Comparison of ENCODE assay signal across 1 cellular context in the genomic region with DNA sequence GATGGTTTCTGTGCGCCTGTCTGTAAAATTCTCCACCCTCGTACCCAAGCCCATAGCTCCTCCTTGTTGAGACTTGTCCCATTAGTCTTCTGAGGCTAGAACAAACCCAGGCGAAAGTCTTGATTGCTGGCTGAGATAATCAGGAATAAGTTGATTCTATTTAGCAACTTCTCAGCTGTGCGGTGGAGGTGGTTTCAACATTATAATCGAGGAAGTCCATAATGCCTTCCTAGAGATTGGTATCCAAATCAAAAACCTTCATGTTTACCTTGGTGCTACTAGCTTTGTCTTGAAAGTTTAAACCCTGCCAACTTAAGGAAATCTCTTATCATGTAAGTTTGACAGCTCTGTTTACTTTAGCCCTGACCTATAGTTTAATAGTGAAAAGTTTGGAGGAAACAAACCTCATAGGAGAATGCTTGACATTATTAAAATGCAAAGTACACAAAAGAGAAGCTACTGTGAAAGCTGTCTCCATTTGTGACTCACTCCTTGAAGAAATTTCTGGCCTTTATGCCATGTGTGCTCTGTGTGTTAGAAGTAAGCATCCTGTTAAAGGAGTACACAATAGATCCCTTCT.
TF ChIP-seq lines count a peak whose summit lies in the region.

No MANE protein-coding gene starts in this region.

TF ChIP-seq in HEK293, 187 proteins besides CTCF, POLR2A, EP300 and RAD21 (continued from another document):
- TF ChIP-seq, protein P1, sequence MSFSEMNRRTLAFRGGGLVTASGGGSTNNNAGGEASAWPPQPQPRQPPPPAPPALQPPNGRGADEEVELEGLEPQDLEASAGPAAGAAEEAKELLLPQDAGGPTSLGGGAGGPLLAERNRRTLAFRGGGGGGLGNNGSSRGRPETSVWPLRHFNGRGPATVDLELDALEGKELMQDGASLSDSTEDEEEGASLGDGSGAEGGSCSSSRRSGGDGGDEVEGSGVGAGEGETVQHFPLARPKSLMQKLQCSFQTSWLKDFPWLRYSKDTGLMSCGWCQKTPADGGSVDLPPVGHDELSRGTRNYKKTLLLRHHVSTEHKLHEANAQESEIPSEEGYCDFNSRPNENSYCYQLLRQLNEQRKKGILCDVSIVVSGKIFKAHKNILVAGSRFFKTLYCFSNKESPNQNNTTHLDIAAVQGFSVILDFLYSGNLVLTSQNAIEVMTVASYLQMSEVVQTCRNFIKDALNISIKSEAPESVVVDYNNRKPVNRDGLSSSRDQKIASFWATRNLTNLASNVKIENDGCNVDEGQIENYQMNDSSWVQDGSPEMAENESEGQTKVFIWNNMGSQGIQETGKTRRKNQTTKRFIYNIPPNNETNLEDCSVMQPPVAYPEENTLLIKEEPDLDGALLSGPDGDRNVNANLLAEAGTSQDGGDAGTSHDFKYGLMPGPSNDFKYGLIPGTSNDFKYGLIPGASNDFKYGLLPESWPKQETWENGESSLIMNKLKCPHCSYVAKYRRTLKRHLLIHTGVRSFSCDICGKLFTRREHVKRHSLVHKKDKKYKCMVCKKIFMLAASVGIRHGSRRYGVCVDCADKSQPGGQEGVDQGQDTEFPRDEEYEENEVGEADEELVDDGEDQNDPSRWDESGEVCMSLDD (tag by site-specific recombination; IDR thresholded peaks at IDR 0.05), result no peak
- no peak for TF ChIP-seq ZNF37A (tag by site-specific recombination; IDR thresholded peaks at IDR 0.05)
- TF ChIP-seq ZNF394 (tag by site-specific recombination; IDR thresholded peaks at IDR 0.05; ENCODE audit: borderline replicate concordance), result no peak
- no peak for TF ChIP-seq ZNF623 (tag by site-specific recombination; IDR thresholded peaks at IDR 0.05)
- TF ChIP-seq, protein P2, sequence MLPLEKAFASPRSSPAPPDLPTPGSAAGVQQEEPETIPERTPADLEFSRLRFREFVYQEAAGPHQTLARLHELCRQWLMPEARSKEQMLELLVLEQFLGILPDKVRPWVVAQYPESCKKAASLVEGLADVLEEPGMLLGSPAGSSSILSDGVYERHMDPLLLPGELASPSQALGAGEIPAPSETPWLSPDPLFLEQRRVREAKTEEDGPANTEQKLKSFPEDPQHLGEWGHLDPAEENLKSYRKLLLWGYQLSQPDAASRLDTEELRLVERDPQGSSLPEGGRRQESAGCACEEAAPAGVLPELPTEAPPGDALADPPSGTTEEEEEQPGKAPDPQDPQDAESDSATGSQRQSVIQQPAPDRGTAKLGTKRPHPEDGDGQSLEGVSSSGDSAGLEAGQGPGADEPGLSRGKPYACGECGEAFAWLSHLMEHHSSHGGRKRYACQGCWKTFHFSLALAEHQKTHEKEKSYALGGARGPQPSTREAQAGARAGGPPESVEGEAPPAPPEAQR (tag by site-specific recombination; IDR thresholded peaks at IDR 0.05), result no peak
- TF ChIP-seq ZNF654 (tag by site-specific recombination; IDR thresholded peaks at IDR 0.05; ENCODE audit: low read depth), result no peak
- no peak for TF ChIP-seq ZNF280D (tag by site-specific recombination; IDR thresholded peaks at IDR 0.05)
- TF ChIP-seq ZNF785 (tag by site-specific recombination; IDR thresholded peaks at IDR 0.05), result no peak
- TF ChIP-seq ZNF18 (tag by site-specific recombination; IDR thresholded peaks at IDR 0.05), result no peak
- 0 out of 2 replicates have a peak, but pooled peaks have one; percentile 41 for TF ChIP-seq ZNF184 (tag by site-specific recombination; IDR thresholded peaks at IDR 0.05)
- TF ChIP-seq TRIM28 (IDR thresholded peaks at IDR 0.05; ENCODE audit: borderline replicate concordance, low read length), result peak; percentile 91
- no peak for TF ChIP-seq KLF7 (tag by site-specific recombination; IDR thresholded peaks at IDR 0.05; ENCODE audit: borderline replicate concordance)
- TF ChIP-seq KLF17 (tag by site-specific recombination; IDR thresholded peaks at IDR 0.05), result no peak
